ENCODE assay signal across 8 cellular contexts in genomic region chr17:28727727-28728363, GRCh38. TPM values are rescaled to one million over a fixed set of nuclear protein-coding genes. Genes with fewer than 3 reads are reported as not detected.
DNase-seq lines count a peak whose midpoint lies in the region; ATAC-seq, FAIRE-seq and TF ChIP-seq lines count a peak whose summit lies in the region.

No MANE protein-coding gene starts in this region.

- H3K36me3 Mint-ChIP-seq in T-cell: peaks cover 11% of the 10 kb centered on the region
- no peaks in the 10 kb centered on the region for H3K36me3 Mint-ChIP-seq in astrocyte (ENCODE audit: low read depth, unreplicated experiment)

- H3K9me2 ChIP-seq in Loucy (replicated peaks; ENCODE audit: low read depth, low read length): no peaks in the 10 kb centered on the region

- H3K4me2 ChIP-seq in Loucy (ENCODE audit: low read depth, low read length, poor library complexity, severe bottlenecking) (peak overlapping the region; percentile 100), astrocyte (ENCODE audit: low read length) (peak overlapping the region; percentile 98)

- peak overlapping the region; percentile 75 for H3K9ac ChIP-seq in Loucy (ENCODE audit: low read depth, low read length, poor library complexity, severe bottlenecking)
- H3K9ac ChIP-seq in astrocyte (ENCODE audit: low read length): peak overlapping the region; percentile 85
- peak overlapping the region; percentile 62 to 71 for H3K9ac ChIP-seq in kidney (ENCODE audit: low read length in 2 of 2)

- peak; percentile 30 for TF ChIP-seq CTCF in GM10248 (IDR thresholded peaks at IDR 0.05; ENCODE audit: control extremely low read depth, extremely low read depth, low read depth, missing control alignments)
- peak; percentile 51 for TF ChIP-seq CTCF in Loucy (conservative IDR thresholded peaks at IDR 0.05; ENCODE audit: low read length)
- TF ChIP-seq CTCF in astrocyte (IDR thresholded peaks at IDR 0.05; ENCODE audit: insufficient read depth, low read depth, low read length): no peak
- TF ChIP-seq CTCF in kidney (IDR thresholded peaks at IDR 0.05; ENCODE audit: borderline replicate concordance, extremely low read depth, insufficient read depth): no peak

- CTCF ChIA-PET in GM10248 (lab: Yijun Ruan, JAX): interaction anchor here (0.8 to 7.0 kb wide), 45 partner anchors 8 to 396 kb away, joined by 3 to 472 read pairs (median 9); partner anchors contain the start of genes DHRS13, ERAL1, PHF12 and PIGS
- CTCF ChIA-PET in T-cell (lab: Charles Lee): interaction anchor here (0.6 to 4.2 kb wide), 21 partner anchors 8 to 642 kb away, joined by 3 to 197 read pairs (median 8); partner anchors contain the start of genes PHF12 (in 1 of the 2), RPL23A (in 1 of the 2), SDF2 (in 1 of the 2) and SUPT6H (in 1 of the 2)

- no peaks in the 10 kb centered on the region for H3K9me3 ChIP-seq in Loucy (ENCODE audit: insufficient read depth, low read depth, low read length)
- no peaks in the 10 kb centered on the region for H3K9me3 ChIP-seq in astrocyte (ENCODE audit: insufficient read depth, low read depth, low read length)
- H3K9me3 ChIP-seq in kidney (ENCODE audit: control insufficient read depth in 1 of 2, low read length in 2 of 2): no peaks in the 10 kb centered on the region

- peak overlapping the region; percentile 93 to 100 (median 95) for H3K4me3 Mint-ChIP-seq in T-cell
- H3K4me3 Mint-ChIP-seq in astrocyte (ENCODE audit: unreplicated experiment): peak overlapping the region; percentile 91

- POLR2A ChIA-PET in GM10248 (lab: Yijun Ruan, JAX): interaction anchor here (0.6 to 3.8 kb wide), 14 partner anchors 8 to 222 kb away, joined by 3 to 90 read pairs (median 8); partner anchors contain the start of genes FAM222B, PHF12, PROCA1 and RPL23A
- POLR2A ChIA-PET in T-cell (lab: Charles Lee): interaction anchor here (0.6 to 1.6 kb wide), 7 partner anchors 17 to 170 kb away, joined by 3 to 6 read pairs (median 3); partner anchors contain the start of gene FAM222B (in 1 of the 2)

- peaks cover 25% of the 10 kb centered on the region for H3F3A ChIP-seq in Loucy (ENCODE audit: low read depth)

- peaks cover 19% of the 10 kb centered on the region for H4K20me1 ChIP-seq in Loucy (ENCODE audit: insufficient read depth, low read length, poor library complexity, severe bottlenecking)
- H4K20me1 ChIP-seq in astrocyte (ENCODE audit: insufficient read depth, low read length): peaks cover 27% of the 10 kb centered on the region

- H3K27me3 ChIP-seq in Loucy (ENCODE audit: insufficient read depth, low read length, poor library complexity, severe bottlenecking): no peaks in the 10 kb centered on the region
- H3K27me3 ChIP-seq in astrocyte (ENCODE audit: insufficient read depth, low read length): no peaks in the 10 kb centered on the region

- DNase-seq in GM10248 (ENCODE audit: extremely low spot score) (peak; percentile 80), T-cell (peak; percentile 59 to 90 (median 84)), astrocyte (ENCODE audit: low read depth) (peak; percentile 23), kidney (peak; percentile 89), cerebellum (ENCODE audit: low spot score) (no peak)
- peak; percentile 91 to 93 for DNase-seq in stimulated activated CD4-positive, alpha-beta T cell treated with anti-CD3 and anti-CD28 coated beads, Interleukin-2, amount 100 ng/mL, for 24 hours

- H3K36me3 ChIP-seq in Loucy (ENCODE audit: insufficient read depth, low read length): peaks cover 26% of the 10 kb centered on the region; the same call in 1 of the 2 replicates
- H3K36me3 ChIP-seq in astrocyte (ENCODE audit: insufficient read depth, low read length): peaks cover 20% of the 10 kb centered on the region
- peaks cover 5 to 16% of the 10 kb centered on the region in 2 donors for H3K36me3 ChIP-seq in kidney (ENCODE audit: control insufficient read depth in 1 of 2, insufficient read depth in 2 of 2, low read length in 2 of 2)

- FAIRE-seq in astrocyte (lab: Jason Lieb, UNC): no peak
- no peak for FAIRE-seq in kidney (lab: Jason Lieb, UNC)

- H3K4me1 ChIP-seq in Loucy (ENCODE audit: insufficient read depth, low read length, poor library complexity, severe bottlenecking) (peaks cover 15% of the 10 kb centered on the region), astrocyte (ENCODE audit: insufficient read depth, low read length) (peaks cover 34% of the 10 kb centered on the region), kidney (ENCODE audit: control insufficient read depth in 1 of 2, insufficient read depth in 1 of 2, low read depth in 1 of 2, low read length in 2 of 2) (peaks cover 0 to 16% of the 10 kb centered on the region in 2 donors)

- H2AFZ ChIP-seq in Loucy (ENCODE audit: low read length) (peak overlapping the region; percentile 94), astrocyte (ENCODE audit: low read depth, low read length) (peak overlapping the region; percentile 77)

- peak overlapping the region; percentile 96 to 99 for H3K27ac Mint-ChIP-seq in T-cell
- H3K27ac Mint-ChIP-seq in astrocyte (ENCODE audit: unreplicated experiment): peak overlapping the region; percentile 94

- H3K4me1 Mint-ChIP-seq in T-cell: peaks cover 38 to 55% (median 45%) of the 10 kb centered on the region in 3 donors
- peaks cover 26% of the 10 kb centered on the region for H3K4me1 Mint-ChIP-seq in astrocyte (ENCODE audit: low read depth, unreplicated experiment)

- H3K4me3 ChIP-seq in Loucy (ENCODE audit: low read length, poor library complexity, severe bottlenecking): peak overlapping the region; percentile 91
- H3K4me3 ChIP-seq in astrocyte (ENCODE audit: insufficient read depth, low read depth, low read length): peak overlapping the region; percentile 79
- peak overlapping the region; percentile 75 to 95 for H3K4me3 ChIP-seq in kidney (ENCODE audit: low read length in 2 of 2)

- intact Hi-C loops in kidney (cut with DNase I): no loop called here

- H3K79me2 ChIP-seq in Loucy (ENCODE audit: insufficient read depth, low read length): peaks cover 8% of the 10 kb centered on the region
- H3K79me2 ChIP-seq in astrocyte (ENCODE audit: insufficient read depth, low read length): peaks cover 11% of the 10 kb centered on the region

- no peaks in the 10 kb centered on the region for H3K27me3 Mint-ChIP-seq in T-cell
- H3K27me3 Mint-ChIP-seq in astrocyte (ENCODE audit: low read depth, unreplicated experiment): no peaks in the 10 kb centered on the region

- no peaks in the 10 kb centered on the region for H3K9me3 Mint-ChIP-seq in T-cell
- no peaks in the 10 kb centered on the region for H3K9me3 Mint-ChIP-seq in astrocyte (ENCODE audit: unreplicated experiment)

- ATAC-seq in GM21825 (IDR thresholded peaks at IDR 0.05; ENCODE audit: unreplicated experiment): peak; percentile 34
- peak; percentile 54 to 70 (median 56) for ATAC-seq in T-cell (replicated peaks in 1 of 4)

- H3K27ac ChIP-seq in astrocyte (ENCODE audit: low read depth, low read length) (peak overlapping the region; percentile 87), kidney (ENCODE audit: low read depth in 2 of 2, low read length in 2 of 2) (peak overlapping the region; percentile 96 to 99)

RNA-seq across cellular contexts. Expression of gene NEK8, which starts 0.7 kb away (rescaled TPM):
- total RNA-seq in T-cell (10 to 100 TPM in 3 of 5 donors, 1 to 10 TPM in 2; 7.7 to 13.6 (median 12.7) TPM), astrocyte (4.3 TPM in 2 replicates), kidney (20.6 TPM), cerebellum (2.2 TPM)
- polyA plus RNA-seq in kidney (ENCODE audit: insufficient read depth, low read depth, low replicate concordance): 4.7 TPM

RNA-seq across cellular contexts. Expression of gene TLCD1, which starts 1.8 kb away (rescaled TPM):
- total RNA-seq in T-cell: 1 to 10 TPM in 4 of 5 donors, not detected in 1; 1.2 to 1.8 (median 1.3) TPM
- 24.6 and 25.1 TPM in 2 replicates for total RNA-seq in astrocyte
- total RNA-seq in kidney: 25.3 TPM
- 30.0 TPM for polyA plus RNA-seq in kidney (ENCODE audit: insufficient read depth, low read depth, low replicate concordance)
- total RNA-seq in cerebellum: 1.5 TPM

RNA-seq across cellular contexts. Expression of gene RPL23A, which starts 8.1 kb away (rescaled TPM):
- total RNA-seq in T-cell: 1,000 to 10,000 TPM; 2,927 to 3,276 (median 3,036) TPM
- 901 and 1,068 TPM in 2 replicates for total RNA-seq in astrocyte
- total RNA-seq in kidney: 1,188 TPM
- polyA plus RNA-seq in kidney (ENCODE audit: insufficient read depth, low read depth, low replicate concordance): 1,159 TPM
- 170 TPM for total RNA-seq in cerebellum

RNA-seq across cellular contexts. Expression of gene RAB34, which starts 10.2 kb away (rescaled TPM):
- total RNA-seq in T-cell: 10 to 100 TPM in 3 of 5 donors, 1 to 10 TPM in 2; 7.6 to 82.8 (median 11.0) TPM
- 145 and 150 TPM in 2 replicates for total RNA-seq in astrocyte
- 119 TPM for total RNA-seq in kidney
- 128 TPM for polyA plus RNA-seq in kidney (ENCODE audit: insufficient read depth, low read depth, low replicate concordance)
- total RNA-seq in cerebellum: 17.4 TPM

RNA-seq across cellular contexts. Expression of gene TRAF4, which starts 16.0 kb away (rescaled TPM):
- total RNA-seq in T-cell (100 to 1,000 TPM in 2 of 5 donors, 10 to 100 TPM in 3; 37.5 to 226 (median 42.5) TPM), astrocyte (132 and 143 TPM in 2 replicates), kidney (118 TPM), cerebellum (32.8 TPM)
- polyA plus RNA-seq in kidney (ENCODE audit: insufficient read depth, low read depth, low replicate concordance): 53.4 TPM

Comparison
In these comparisons a context has a peak if more than half of its experiments do, and no peak if none do; other contexts are left out.
1. CTCF ChIP-seq: peak in GM10248 (single experiment) and Loucy (single experiment); none in astrocyte (single experiment) and kidney (single experiment).
2. Peak in every context shown above with its lines, with median percentiles within 50 percentile points of each other: H3K4me3 ChIP-seq and H3K9ac ChIP-seq.